In the genomic region with DNA sequence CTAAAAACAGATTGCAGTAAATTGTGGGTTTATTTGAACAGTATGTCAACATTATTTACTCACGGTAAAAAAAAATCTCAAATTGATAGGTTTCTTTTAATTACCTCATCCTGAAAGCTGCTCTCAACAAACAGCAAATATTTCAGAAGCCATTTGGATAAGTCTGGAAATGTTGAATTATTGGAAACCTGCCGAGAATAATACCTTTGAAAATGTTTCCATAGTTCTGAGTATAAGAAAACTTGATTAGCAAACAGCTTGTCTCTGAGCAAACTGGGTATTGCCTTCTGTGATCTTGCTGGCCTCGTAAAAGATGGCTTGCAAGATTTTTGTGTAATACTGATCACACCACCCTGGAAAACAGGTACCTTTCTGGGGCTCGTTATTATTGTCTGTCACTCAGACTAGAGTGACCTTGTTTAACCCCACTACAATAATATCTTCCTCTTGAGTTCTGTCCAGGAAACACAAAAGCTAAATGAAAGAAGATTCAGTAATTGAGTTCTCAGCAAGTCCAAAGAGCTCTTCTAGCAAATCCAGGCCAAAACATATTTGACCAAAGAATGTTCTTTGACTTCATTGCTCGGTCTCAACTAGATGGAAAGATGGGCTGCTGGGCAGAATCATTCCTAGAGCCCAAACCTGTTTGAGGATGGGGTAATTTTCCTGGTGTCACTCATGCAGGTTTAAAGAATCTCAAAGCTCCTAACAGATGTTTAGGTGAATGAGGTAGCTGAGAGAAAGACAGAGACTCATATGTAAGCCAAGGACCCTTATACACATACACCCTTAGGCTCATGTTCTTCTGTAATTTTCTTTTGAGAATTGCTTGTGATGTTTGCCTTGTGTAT, we compare ENCODE assay signal across 8 cellular contexts.
DNase-seq lines count a peak whose midpoint lies in the region; ATAC-seq and TF ChIP-seq lines count a peak whose summit lies in the region.

No MANE protein-coding gene starts in this region.

- no peaks in the 10 kb centered on the region for H3K9me2 ChIP-seq in PC-3 (replicated peaks; ENCODE audit: low read length)

- H3K27me3 ChIP-seq in PC-3 (ENCODE audit: low read length) = no peaks in the 10 kb centered on the region
- H3K27me3 ChIP-seq in prostate gland (replicated peaks; ENCODE audit: insufficient read depth) = no peaks in the 10 kb centered on the region

- no peak for TF ChIP-seq POLR2A in prostate gland (IDR thresholded peaks at IDR 0.05)

- 10% methylated on average over 5 of the region's 5 CpGs for WGBS in prostate gland

- no peaks in the 10 kb centered on the region for H3K79me2 ChIP-seq in PC-3 (ENCODE audit: low read length)

- TF ChIP-seq CTCF in GM12875 (IDR thresholded peaks at IDR 0.05; ENCODE audit: borderline replicate concordance, insufficient read depth, low read depth, low read length) (no peak), PC-3 (conservative IDR thresholded peaks at IDR 0.05; ENCODE audit: low read depth, low read length) (no peak), epithelial cell of proximal tubule (conservative IDR thresholded peaks at IDR 0.05; ENCODE audit: low read depth, low read length) (no peak), prostate gland (IDR thresholded peaks at IDR 0.05) (no peak)

- H3K4me3 ChIP-seq in GM12875 (ENCODE audit: low read depth, low read length) = peak overlapping the region; percentile 54
- peak overlapping the region; percentile 76 for H3K4me3 ChIP-seq in PC-3 (ENCODE audit: low read length)
- H3K4me3 ChIP-seq in epithelial cell of proximal tubule (ENCODE audit: low read depth, low read length) = peak overlapping the region; percentile 60
- H3K4me3 ChIP-seq in prostate gland = peak overlapping the region; percentile 38 to 40

- peak overlapping the region; percentile 90 for H2AFZ ChIP-seq in PC-3 (ENCODE audit: low read length)

- ATAC-seq in PC-3 (peak; percentile 31; the same call in 1 of the 2 replicates), HG03457 (IDR thresholded peaks at IDR 0.05; ENCODE audit: unreplicated experiment) (no peak), HG03439 (IDR thresholded peaks at IDR 0.05; ENCODE audit: unreplicated experiment) (no peak)

- POLR2A ChIA-PET in PC-3 (lab: Charles Lee; ENCODE audit: unreplicated experiment) = interaction anchor here (0.6 kb wide), 2 partner anchors 37 to 73 kb away, joined by 3 to 4 read pairs; no protein-coding TSS in a partner anchor

- no peaks in the 10 kb centered on the region for H3F3A ChIP-seq in PC-3 (ENCODE audit: low read length, unreplicated experiment)

- peak overlapping the region; percentile 34; the same call in 1 of the 2 replicates for H3K27ac ChIP-seq in PC-3 (ENCODE audit: low read length)
- H3K27ac ChIP-seq in prostate gland = peak overlapping the region; percentile 89 to 96

- CTCF ChIA-PET in PC-3 (lab: Charles Lee) = interaction anchor here (0.5 to 1.3 kb wide), 3 partner anchors 98 to 100 kb away, joined by 3 to 6 read pairs (median 4); no protein-coding TSS in a partner anchor

- no peaks in the 10 kb centered on the region for H3K9me3 ChIP-seq in PC-3 (ENCODE audit: low read length)
- no peaks in the 10 kb centered on the region for H3K9me3 ChIP-seq in prostate gland

- DNase-seq in PC-3 = peak; percentile 13
- DNase-seq in epithelial cell of proximal tubule (ENCODE audit: low read depth) = no peak
- DNase-seq in prostate gland (ENCODE audit: low spot score) = peak; percentile 55
- no peak for DNase-seq in T1000 (lab: John Stamatoyannopoulos, UW)
- no peak for DNase-seq in stimulated activated CD4-positive, alpha-beta T cell treated with anti-CD3 and anti-CD28 coated beads, Interleukin-4, amount 100 ng/mL, for 24 hours

- peak overlapping the region; percentile 85 for H3K4me2 ChIP-seq in PC-3 (ENCODE audit: low read length)

- BruUV-seq in PC-3 (replicated peaks; lab: Mats Ljungman, UMichigan) = no TSS peak

- H3K36me3 ChIP-seq in PC-3 (ENCODE audit: low read depth, low read length) (no peaks in the 10 kb centered on the region), prostate gland (no peaks in the 10 kb centered on the region)

- H3K4me1 ChIP-seq in PC-3 (ENCODE audit: insufficient read depth, low read length) (peaks cover 14% of the 10 kb centered on the region), prostate gland (replicated peaks) (no peaks in the 10 kb centered on the region)

- H4K20me1 ChIP-seq in PC-3 (ENCODE audit: low read length) = no peaks in the 10 kb centered on the region

- H3K9ac ChIP-seq in PC-3 (ENCODE audit: low read length) = peak overlapping the region; percentile 57

- intact Hi-C loops in PC-3 (cut with micrococcal nuclease) = loop anchor here (1.0 to 2.0 kb wide), 2 partner anchors 29 to 100 kb away; no protein-coding TSS in a partner anchor
- intact Hi-C loops in prostate gland (cut with DNase I) = loop anchor here (5.0 kb wide), 4 partner anchors 37 to 267 kb away; partner anchors contain the start of gene PGRMC2

Comparison
In these comparisons a context has a peak if more than half of its experiments do, and no peak if none do; other contexts are left out.
1. DNase-seq: peak in PC-3 (single experiment) and prostate gland (single experiment); none in epithelial cell of proximal tubule (single experiment), T1000 (single experiment) and stimulated activated CD4-positive, alpha-beta T cell treated with anti-CD3 and anti-CD28 coated beads, Interleukin-4, amount 100 ng/mL, for 24 hours (single experiment).
2. Peak in every context shown above with its lines, with median percentiles within 50 percentile points of each other: H3K4me3 ChIP-seq.